Comparison of ENCODE assay signal across 1 cellular context in genomic region chr2:159713691-159714585, GRCh38.
TF ChIP-seq lines count a peak whose summit lies in the region.

No MANE protein-coding gene starts in this region.

TF ChIP-seq in IMR-90, 13 proteins besides CTCF, POLR2A, EP300 and RAD21 (continued from another document):
- TF ChIP-seq ELK1 (IDR thresholded peaks at IDR 0.05; ENCODE audit: borderline replicate concordance, low read depth, low read length) (no peak), RFX5 (IDR thresholded peaks at IDR 0.05; ENCODE audit: low read depth, low read length) (no peak), MAFK (IDR thresholded peaks at IDR 0.05; ENCODE audit: low read depth, low read length) (peak; percentile 91), FOS (IDR thresholded peaks at IDR 0.05; ENCODE audit: low read depth, low read length) (peak; percentile 87), BHLHE40 (IDR thresholded peaks at IDR 0.05; ENCODE audit: low read depth, low read length) (no peak), CEBPB (IDR thresholded peaks at IDR 0.05; ENCODE audit: low read depth, low read length) (no peak), CHD1 (IDR thresholded peaks at IDR 0.05; ENCODE audit: low read depth, low read length) (no peak; the same call in 1 of the 2 replicates), MAZ (IDR thresholded peaks at IDR 0.05; ENCODE audit: borderline replicate concordance, low read depth, low read length) (no peak; the same call in 1 of the 2 replicates), MXI1 (IDR thresholded peaks at IDR 0.05; ENCODE audit: borderline replicate concordance, low read depth, low read length) (no peak)
